In the genomic region with DNA sequence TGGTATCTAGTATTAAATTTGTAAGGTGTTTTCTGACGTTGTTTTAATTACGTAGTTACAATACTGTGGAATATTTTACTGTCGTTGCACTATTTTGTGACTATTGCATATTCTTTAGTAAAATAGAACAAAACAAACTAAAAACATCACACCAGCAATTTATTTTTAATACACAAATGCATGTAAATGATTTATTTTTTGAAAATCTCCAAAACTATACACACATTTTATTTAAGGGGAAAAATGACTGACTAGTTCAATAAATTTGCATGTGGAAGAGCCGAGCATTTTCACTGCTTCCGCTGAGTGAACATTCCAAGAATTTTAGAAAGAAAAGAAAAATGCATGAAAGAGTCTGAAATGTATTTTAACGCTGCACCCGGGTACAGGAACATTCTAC, we compare ENCODE assay signal across 15 cellular contexts.
"Had no signal": no experiment of that assay in that cellular context is flagged by ENCODE, and none has a peak within 500 bp of the region (broad histone marks: within the 10 kb centered on the region; RNA-seq: fewer than 3 reads in every experiment).

No MANE protein-coding gene starts in this region.

- H3K27me3 ChIP-seq: breast epithelium, neural progenitor cell, pancreas, SJSA1 had no signal

- H3K9me3 Mint-ChIP-seq: activated naive CD8-positive, alpha-beta T cell treated with anti-CD3 and anti-CD28 coated beads for 36 hours; dendritic cell treated with granulocyte-macrophage colony-stimulating factor and Interleukin-4, amounts not matched to agents 40 ng/mL and 50 ng/mL, for 4 days; neural progenitor cell had no signal

- H3K27ac Mint-ChIP-seq: activated naive CD8-positive, alpha-beta T cell treated with anti-CD3 and anti-CD28 coated beads for 36 hours; dendritic cell treated with granulocyte-macrophage colony-stimulating factor and Interleukin-4, amounts not matched to agents 40 ng/mL and 50 ng/mL, for 4 days; neural progenitor cell had no signal

- ATAC-seq: left lobe of liver, pancreas had no signal

- H3K27me3 Mint-ChIP-seq: activated naive CD8-positive, alpha-beta T cell treated with anti-CD3 and anti-CD28 coated beads for 36 hours; dendritic cell treated with granulocyte-macrophage colony-stimulating factor and Interleukin-4, amounts not matched to agents 40 ng/mL and 50 ng/mL, for 4 days had no signal

- DNase-seq: activated CD4-positive, alpha-beta T cell treated with anti-CD3 and anti-CD28 coated beads, Interleukin-2, amount 50 U/mL, for 1 hour; activated CD8-positive, alpha-beta memory T cell treated with anti-CD3 and anti-CD28 coated beads for 24 hours; activated gamma-delta T cell treated with Interleukin-2 at 50 U/mL for 16 hours; activated naive CD8-positive, alpha-beta T cell treated with anti-CD3 and anti-CD28 coated beads for 36 hours; effector memory CD4-positive, alpha-beta T cell; pancreas; retina; stimulated activated CD4-positive, alpha-beta T cell treated with anti-CD3 and anti-CD28 coated beads, Interleukin-15, amount 100 ng/mL, for 24 hours; stimulated activated CD4-positive, alpha-beta T cell treated with anti-CD3 and anti-CD28 coated beads, Interleukin-4, amount 100 ng/mL, for 1 hour; stimulated activated naive CD4-positive, alpha-beta T cell treated with Interleukin-2 at 50 U/mL for 16 hours had no signal

- H3K4me1 Mint-ChIP-seq: activated naive CD8-positive, alpha-beta T cell treated with anti-CD3 and anti-CD28 coated beads for 36 hours had no signal

- H3K4me3 ChIP-seq: neural progenitor cell, pancreas, SJSA1 had no signal

- H3K36me3 ChIP-seq: breast epithelium, neural progenitor cell, pancreas, SJSA1 had no signal

- H3K36me3 Mint-ChIP-seq: activated naive CD8-positive, alpha-beta T cell treated with anti-CD3 and anti-CD28 coated beads for 36 hours; neural progenitor cell had no signal

- H3K9me3 ChIP-seq: breast epithelium, pancreas, SJSA1 had no signal

- H3K27ac ChIP-seq: breast epithelium, neural progenitor cell, pancreas, SJSA1 had no signal

- H3K4me3 Mint-ChIP-seq: activated naive CD8-positive, alpha-beta T cell treated with anti-CD3 and anti-CD28 coated beads for 36 hours; dendritic cell treated with granulocyte-macrophage colony-stimulating factor and Interleukin-4, amounts not matched to agents 40 ng/mL and 50 ng/mL, for 4 days; neural progenitor cell had no signal

- H3K4me1 ChIP-seq: breast epithelium, pancreas, SJSA1 had no signal
